Comparison of ENCODE assay signal across 19 cellular contexts in genomic region chr3:7368597-7368996, GRCh38.
"Had no signal": no experiment of that assay in that cellular context is flagged by ENCODE, and none has a peak within 500 bp of the region (broad histone marks: within the 10 kb centered on the region; RNA-seq: fewer than 3 reads in every experiment).

No MANE protein-coding gene starts in this region.

- H3K36me3 ChIP-seq: SJSA1 had no signal

- H3K4me1 ChIP-seq: SJSA1 had no signal

- H3K9ac ChIP-seq: KMS-11 had no signal

- H3K9me3 ChIP-seq: SJSA1 had no signal

- DNase-seq: Kasumi-1, MM.1S, NCI-H1092 treated with DMSO at 0.1 percent for 48 hours, NCI-H1436, NCI-H187, NCI-H2029, NCI-H2081 treated with DMSO at 0.1 percent for 48 hours, NCI-H2171, NCI-H345, NCI-H446 treated with DMSO at 0.1 percent for 48 hours, NCI-H510A treated with DMSO at 0.1 percent for 48 hours, NCI-H526, Right ventricle myocardium superior, RPMI8226, SIG-M5 had no signal

- H3K27ac ChIP-seq: HL-60, KMS-11, SJSA1 had no signal

- H3K27me3 ChIP-seq: SJSA1 had no signal

- ATAC-seq: K562 had no signal

- H3K4me2 ChIP-seq: KMS-11 had no signal

- H3K4me3 ChIP-seq: K562, SJSA1 had no signal
